ENCODE assay signal across 1 cellular context in genomic region chr18:24009651-24010333, GRCh38.
TF ChIP-seq lines count a peak whose summit lies in the region.

No MANE protein-coding gene starts in this region.

TF ChIP-seq in GM23338, 12 proteins besides CTCF, POLR2A, EP300 and RAD21 (continued from another document):
- TF ChIP-seq REST (IDR thresholded peaks at IDR 0.05; ENCODE audit: unreplicated experiment): no peak
